ENCODE assay signal across 11 cellular contexts in genomic region chr3:120170223-120170622, GRCh38.
DNase-seq lines count a peak whose midpoint lies in the region; ATAC-seq, FAIRE-seq and TF ChIP-seq lines count a peak whose summit lies in the region.
"Had no signal": no experiment of that assay in that cellular context is flagged by ENCODE, and none has a peak within 500 bp of the region (broad histone marks: within the 10 kb centered on the region; RNA-seq: fewer than 3 reads in every experiment).

No MANE protein-coding gene starts in this region.

- H3K36me3 ChIP-seq in upper lobe of left lung, result no peaks in the 10 kb centered on the region

- TF ChIP-seq POLR2A in upper lobe of left lung (IDR thresholded peaks at IDR 0.05), result no peak

- DNase-seq in ACHN (peak; percentile 68), GOT3 (lab: John Stamatoyannopoulos, UW) (peak; percentile 39), RCC 7860 (ENCODE audit: low spot score) (peak; percentile 92), glomerular visceral epithelial cell (ENCODE audit: extremely low spot score) (peak; percentile 84), upper lobe of left lung (no peak), CD14-positive monocyte (ENCODE audit: low spot score) (no peak), NAMALWA (ENCODE audit: low spot score) (no peak), SIG-M5 treated with dmso at 0.1 percent for 504 hours (lab: John Stamatoyannopoulos, UW; ENCODE audit: unreplicated experiment) (no peak)
- DNase-seq: DND-41; effector memory CD8-positive, alpha-beta T cell had no signal

- H3K4me3 Mint-ChIP-seq in CD14-positive monocyte, result no peak overlapping the region
- H3K4me3 Mint-ChIP-seq: effector memory CD8-positive, alpha-beta T cell had no signal

- H3K9me3 Mint-ChIP-seq in CD14-positive monocyte, result peaks cover 0 to 2% (median 0%) of the 10 kb centered on the region in 7 donors
- H3K9me3 Mint-ChIP-seq: effector memory CD8-positive, alpha-beta T cell had no signal

- no peak overlapping the region for H3K27ac Mint-ChIP-seq in CD14-positive monocyte
- H3K27ac Mint-ChIP-seq: effector memory CD8-positive, alpha-beta T cell had no signal

- peaks cover 2 to 4% (median 2%) of the 10 kb centered on the region in 3 donors for H3K27me3 Mint-ChIP-seq in CD14-positive monocyte (ENCODE audit: low read depth in 3 of 3)

- no peak for TF ChIP-seq CTCF in upper lobe of left lung (IDR thresholded peaks at IDR 0.05)
- no peak for TF ChIP-seq CTCF in CD14-positive monocyte (IDR thresholded peaks at IDR 0.05)

- H3K9me3 ChIP-seq in upper lobe of left lung, result no peaks in the 10 kb centered on the region

- WGBS in upper lobe of left lung, 2 donors, result 56 to 77% methylated on average over 1 to 2 of the region's 2 CpGs

- H3K27ac ChIP-seq in upper lobe of left lung, result no peak overlapping the region

- peaks cover 7% of the 10 kb centered on the region for H3K4me1 Mint-ChIP-seq in CD14-positive monocyte

- in situ Hi-C loops in ACHN (cut with HindIII; ENCODE audit: low pct_ligation_motif_present, low pct_unique_long_range_greater_than_20kb, low sequenced_read_pairs), result no loop called here

- no peaks in the 10 kb centered on the region for H3K4me1 ChIP-seq in upper lobe of left lung

- H3K27me3 ChIP-seq in upper lobe of left lung, result no peaks in the 10 kb centered on the region

- no peak for ATAC-seq in upper lobe of left lung (ENCODE audit: low FRiP score in 2 of 2)
- ATAC-seq: effector memory CD8-positive, alpha-beta T cell had no signal

- peak; percentile 93 for FAIRE-seq in RCC 7860 (lab: Jason Lieb, UNC)

- TF ChIP-seq EP300 in upper lobe of left lung (IDR thresholded peaks at IDR 0.05), result no peak

- intact Hi-C loops in CD14-positive monocyte (cut with micrococcal nuclease), result no loop called here

- H3K36me3 Mint-ChIP-seq in CD14-positive monocyte, result no peaks in the 10 kb centered on the region

- H3K4me3 ChIP-seq in upper lobe of left lung, result no peak overlapping the region
- H3K4me3 ChIP-seq: lung had no signal

Comparison
In these comparisons a context has a peak if more than half of its experiments do, and no peak if none do; other contexts are left out.
1. DNase-seq: peak in ACHN (single experiment), GOT3 (single experiment), RCC 7860 (single experiment) and glomerular visceral epithelial cell (single experiment); none in upper lobe of left lung (0 of 2), CD14-positive monocyte (single experiment), NAMALWA (single experiment) and SIG-M5 treated with dmso at 0.1 percent for 504 hours (single experiment).